ENCODE assay signal across 7 cellular contexts in genomic region chr3:52535411-52536111, GRCh38. TPM values are rescaled to one million over a fixed set of nuclear protein-coding genes. Genes with fewer than 3 reads are reported as not detected.
DNase-seq lines count a peak whose midpoint lies in the region; ATAC-seq and TF ChIP-seq lines count a peak whose summit lies in the region.

No MANE protein-coding gene starts in this region.

- no peaks in the 10 kb centered on the region for H4K20me1 ChIP-seq in HCT116 (ENCODE audit: insufficient read depth)

- H3K9me3 ChIP-seq in HCT116 (ENCODE audit: control insufficient read depth in 1 of 2, insufficient read depth in 1 of 2, low read depth in 1 of 2, low read length in 2 of 2) (no peaks in the 10 kb centered on the region), T-helper 17 cell (ENCODE audit: control insufficient read depth, low read length, poor library complexity, severe bottlenecking) (no peaks in the 10 kb centered on the region), spleen (no peaks in the 10 kb centered on the region)

- H3K79me2 ChIP-seq in HCT116 (ENCODE audit: insufficient read depth, low read length), result peaks cover 66% of the 10 kb centered on the region

- POLR2A ChIA-PET in HCT116 (lab: Charles Lee), result interaction anchor here (0.6 to 1.2 kb wide), 17 partner anchors 8 to 478 kb away, joined by 3 to 13 read pairs (median 4); partner anchors contain the start of gene TNNC1

- WGBS in spleen, 5 donors, result 90 to 94% (median 91%) methylated on average over 19 of the region's 19 CpGs

- peak overlapping the region; percentile 28 for H3K27ac ChIP-seq in HCT116 (ENCODE audit: low read depth, low read length)
- peak overlapping the region in 5 of 8 donors; percentile 45 to 94 (median 90) for H3K27ac ChIP-seq in spleen

- TF ChIP-seq POLR2A in HCT116 (IDR thresholded peaks at IDR 0.05; ENCODE audit: borderline replicate concordance, extremely low read depth, insufficient read depth, insufficient read length) (no peak), spleen (IDR thresholded peaks at IDR 0.05) (no peak)

- intact Hi-C loops in HCT116 (cut with micrococcal nuclease) (loop anchor here (2.0 kb wide), 1 partner anchor 147 kb away; no protein-coding TSS in a partner anchor), spleen (cut with DNase I; ENCODE audit: low total_unique reads) (no loop called here)

- RAD21 ChIA-PET in HCT116 (lab: Charles Lee; ENCODE audit: low non-redundant PET in 1 of 2, low total read pairs in 2 of 2, uncharacterized antibody in 2 of 2, unreplicated experiment in 2 of 2), result no interaction called here

- H2AFZ ChIP-seq in HCT116 (ENCODE audit: low read depth, low read length, poor library complexity, severe bottlenecking), result no peak overlapping the region

- H3K9me3 Mint-ChIP-seq in glutamatergic neuron (ENCODE audit: unreplicated experiment), result peaks cover 16% of the 10 kb centered on the region

- H3K4me1 ChIP-seq in HCT116 (ENCODE audit: control insufficient read depth in 1 of 2, insufficient read depth in 2 of 2, low read length in 2 of 2) (peaks cover 14 to 43% of the 10 kb centered on the region in 2 experiments; a peak in 3 of 4 replicates), spleen (peaks cover 30 to 89% (median 66%) of the 10 kb centered on the region in 6 donors)

- H3K27me3 Mint-ChIP-seq in T-helper 17 cell (no peaks in the 10 kb centered on the region), glutamatergic neuron (ENCODE audit: unreplicated experiment) (peaks cover 14% of the 10 kb centered on the region)

- ATAC-seq in HCT116, result no peak
- ATAC-seq in T-helper 17 cell, result no peak

- peaks cover 4% of the 10 kb centered on the region for H3K36me3 Mint-ChIP-seq in T-helper 17 cell (ENCODE audit: low read depth)
- H3K36me3 Mint-ChIP-seq in glutamatergic neuron (ENCODE audit: unreplicated experiment), result no peaks in the 10 kb centered on the region

- 0 out of 2 replicates have a peak overlapping the region, but pooled peaks have one; percentile 1 for H3K9ac ChIP-seq in HCT116 (ENCODE audit: low read length)

- H3K4me3 ChIP-seq in HCT116 (replicated peaks in 1 of 2; ENCODE audit: low read depth in 1 of 2, low read length in 2 of 2) (no peak overlapping the region), spleen (peak overlapping the region in 6 of 8 donors; percentile 64 to 94 (median 78))

- BruUV-seq in HCT116 (replicated peaks; lab: Mats Ljungman, UMichigan), result no TSS peak

- H3K36me3 ChIP-seq in HCT116 (ENCODE audit: control insufficient read depth in 1 of 2, insufficient read depth in 2 of 2, low read length in 2 of 2), result peaks cover 0 to 7% of the 10 kb centered on the region in 2 experiments; a peak in 1 of 4 replicates
- peaks cover 0 to 12% (median 2%) of the 10 kb centered on the region in 6 donors for H3K36me3 ChIP-seq in spleen

- H3K27me3 ChIP-seq in HCT116 (ENCODE audit: insufficient read depth, low read length) (no peaks in the 10 kb centered on the region), spleen (replicated peaks in 1 of 7) (peaks cover 0 to 27% (median 5%) of the 10 kb centered on the region in 7 donors)

- DNase-seq in HCT116 (ENCODE audit: low read depth, low spot score), result no peak
- DNase-seq in T-helper 17 cell, result no peak
- no peak for DNase-seq in glutamatergic neuron
- peak; percentile 56 for DNase-seq in spleen
- DNase-seq in GOT3 (lab: John Stamatoyannopoulos, UW), result no peak
- DNase-seq in effector CD4-positive, alpha-beta T cell, result no peak
- no peak for DNase-seq in H4 (ENCODE audit: low spot score)

- no peak for TF ChIP-seq RAD21 in HCT116 (IDR thresholded peaks at IDR 0.05; ENCODE audit: low read depth)

- peaks cover 28% of the 10 kb centered on the region for H3K4me1 Mint-ChIP-seq in T-helper 17 cell
- peaks cover 27% of the 10 kb centered on the region for H3K4me1 Mint-ChIP-seq in glutamatergic neuron (ENCODE audit: low read depth, unreplicated experiment)

- H3K4me2 ChIP-seq in HCT116 (ENCODE audit: low read length), result peak overlapping the region; percentile 56

- H3K27ac Mint-ChIP-seq in T-helper 17 cell (peak overlapping the region; percentile 95), glutamatergic neuron (ENCODE audit: unreplicated experiment) (peak overlapping the region; percentile 75)

- CTCF ChIA-PET in HCT116 (lab: Charles Lee), result interaction anchor here (0.8 kb wide), 1 partner anchor 144 kb away, joined by 3 read pairs; no protein-coding TSS in a partner anchor

- H3K4me3 Mint-ChIP-seq in T-helper 17 cell, result peak overlapping the region; percentile 98
- H3K4me3 Mint-ChIP-seq in glutamatergic neuron (ENCODE audit: unreplicated experiment), result peak overlapping the region; percentile 86

- no peaks in the 10 kb centered on the region for H3K9me2 ChIP-seq in HCT116 (ENCODE audit: insufficient read depth)

- TF ChIP-seq CTCF in HCT116 (IDR thresholded peaks at IDR 0.05 in 2 of 3, conservative IDR thresholded peaks at IDR 0.05 in 1 of 3; ENCODE audit: borderline replicate concordance in 1 of 3, insufficient read depth in 1 of 3, low read depth in 2 of 3, low read length in 2 of 3) (no peak), glutamatergic neuron (IDR thresholded peaks at IDR 0.05; ENCODE audit: partially characterized antibody, unreplicated experiment) (no peak), spleen (IDR thresholded peaks at IDR 0.05 in 8 of 11, conservative IDR thresholded peaks at IDR 0.05 in 3 of 11) (no peak)

TF ChIP-seq in HCT116, 20 proteins besides CTCF, POLR2A, EP300 and RAD21:
- TF ChIP-seq ZNF274 (IDR thresholded peaks at IDR 0.05; ENCODE audit: low read depth, low read length) (no peak), JUND (IDR thresholded peaks at IDR 0.05) (no peak), FOSL1 (IDR thresholded peaks at IDR 0.05; ENCODE audit: low read depth) (no peak), MAX (IDR thresholded peaks at IDR 0.05) (no peak), ZFX (IDR thresholded peaks at IDR 0.05) (no peak), CEBPB (IDR thresholded peaks at IDR 0.05; ENCODE audit: low read depth) (no peak), EZH2 (IDR thresholded peaks at IDR 0.05) (no peak), ZBTB33 (IDR thresholded peaks at IDR 0.05; ENCODE audit: extremely low read depth, insufficient replicate concordance, low read length) (no peak), TCF7L2 (IDR thresholded peaks at IDR 0.05; ENCODE audit: borderline replicate concordance, extremely low read depth, insufficient read depth, insufficient read length) (no peak), EZH2phosphoT487 (IDR thresholded peaks at IDR 0.05; ENCODE audit: borderline replicate concordance) (no peak), YY1 (IDR thresholded peaks at IDR 0.05; ENCODE audit: extremely low read depth, insufficient replicate concordance, low read depth, low read length) (no peak), EGR1 (IDR thresholded peaks at IDR 0.05; ENCODE audit: low read depth) (no peak), SRF (IDR thresholded peaks at IDR 0.05; ENCODE audit: low read depth) (no peak)

RNA-seq across cellular contexts. Expression of gene UQCC5, which starts 0.8 kb away (rescaled TPM):
- total RNA-seq in HCT116 (2021; ENCODE audit: unreplicated experiment) (14.1 TPM), T-helper 17 cell (1 to 10 TPM; 4.9 to 8.0 TPM), glutamatergic neuron (ENCODE audit: unreplicated experiment) (13.7 TPM), spleen (10 to 100 TPM in 3 of 7 donors, 1 to 10 TPM in 4; 2.7 to 12.8 (median 7.6) TPM)
- polyA plus RNA-seq in HCT116 (2012), result 50.0 and 58.6 TPM in 2 replicates
- 10 to 100 TPM; 24.8 to 41.5 (median 26.1) TPM for polyA plus RNA-seq in spleen
- 1.5 and 102 TPM in 2 replicates for total RNA-seq in H4 (2014; rRNA removed; shearing (Covaris generic))

RNA-seq across cellular contexts. Expression of gene NT5DC2, which starts 1.9 kb away (rescaled TPM):
- 125 TPM for total RNA-seq in HCT116 (2021; ENCODE audit: unreplicated experiment)
- 111 and 112 TPM in 2 replicates for polyA plus RNA-seq in HCT116 (2012)
- 1 to 10 TPM; 2.3 to 2.5 TPM for total RNA-seq in T-helper 17 cell
- total RNA-seq in glutamatergic neuron (ENCODE audit: unreplicated experiment), result 308 TPM
- 10 to 100 TPM in 6 of 7 donors, 1 to 10 TPM in 1; 9.3 to 26.0 (median 12.0) TPM for total RNA-seq in spleen
- polyA plus RNA-seq in spleen, result 10 to 100 TPM in 1 of 3 donors, 1 to 10 TPM in 2; 7.8 to 11.8 (median 7.9) TPM
- total RNA-seq in H4 (2014; rRNA removed; shearing (Covaris generic)), result 44.5 and 46.9 TPM in 2 replicates

RNA-seq across cellular contexts. Expression of gene STAB1, which starts 40.4 kb away (rescaled TPM):
- total RNA-seq in HCT116 (2021; ENCODE audit: unreplicated experiment) (0.44 TPM), T-helper 17 cell (1 to 10 TPM; 1.7 to 4.9 TPM), glutamatergic neuron (ENCODE audit: unreplicated experiment) (6.3 TPM), spleen (1,000 to 10,000 TPM in 1 of 7 donors, 100 to 1,000 TPM in 6; 351 to 1,070 (median 406) TPM)
- polyA plus RNA-seq in HCT116 (2012), result 0.12 TPM in 1 of 2 replicates, not detected in the other
- 1,000 to 10,000 TPM in 2 of 3 donors, 100 to 1,000 TPM in 1; 287 to 1,994 (median 1,275) TPM for polyA plus RNA-seq in spleen
- total RNA-seq in H4 (2014; rRNA removed; shearing (Covaris generic)), result not detected in 2 replicates

Comparison
In these comparisons a context has a peak if more than half of its experiments do, and no peak if none do; other contexts are left out.
1. H3K4me3 ChIP-seq: peak in spleen (6 of 8); none in HCT116 (0 of 2).
2. RNA of gene STAB1, which starts 40.4 kb away (total RNA-seq): 351 to 1,070 TPM in spleen; 6.3 TPM in glutamatergic neuron (single experiment), 1.7 to 4.9 TPM in T-helper 17 cell, 0.44 TPM in HCT116 (single experiment) and not detected in H4; every median in the first group is over 10 times any median in the second.